ENCODE assay signal across 1 cellular context in genomic region chr1:145983959-145984830, GRCh38.
TF ChIP-seq lines count a peak whose summit lies in the region.

No MANE protein-coding gene starts in this region.

TF ChIP-seq in WTC11, 78 proteins besides CTCF, POLR2A, EP300 and RAD21:
- no peak for TF ChIP-seq ZSCAN18 (CRISPR knock-in tag; IDR thresholded peaks at IDR 0.05)
- TF ChIP-seq MYBL2 (CRISPR knock-in tag; IDR thresholded peaks at IDR 0.05), result no peak
- TF ChIP-seq GTF2I (CRISPR knock-in tag; conservative IDR thresholded peaks at IDR 0.05), result no peak
- no peak for TF ChIP-seq ZNF416 (CRISPR knock-in tag; IDR thresholded peaks at IDR 0.05)
- TF ChIP-seq TCF7 (CRISPR knock-in tag; IDR thresholded peaks at IDR 0.05; ENCODE audit: low read depth), result no peak
- no peak for TF ChIP-seq KAT7 (CRISPR knock-in tag; IDR thresholded peaks at IDR 0.05; ENCODE audit: borderline replicate concordance)
- no peak for TF ChIP-seq ATF3 (CRISPR knock-in tag; conservative IDR thresholded peaks at IDR 0.05)
- TF ChIP-seq, protein P1, sequence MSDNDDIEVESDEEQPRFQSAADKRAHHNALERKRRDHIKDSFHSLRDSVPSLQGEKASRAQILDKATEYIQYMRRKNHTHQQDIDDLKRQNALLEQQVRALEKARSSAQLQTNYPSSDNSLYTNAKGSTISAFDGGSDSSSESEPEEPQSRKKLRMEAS (CRISPR knock-in tag; IDR thresholded peaks at IDR 0.05), result no peak
- no peak for TF ChIP-seq HMGXB4 (CRISPR knock-in tag; IDR thresholded peaks at IDR 0.05)
- no peak for TF ChIP-seq TEAD4 (CRISPR knock-in tag; IDR thresholded peaks at IDR 0.05)
- TF ChIP-seq CDX4 (CRISPR knock-in tag; IDR thresholded peaks at IDR 0.05; ENCODE audit: borderline replicate concordance), result no peak
- TF ChIP-seq ZNF219 (CRISPR knock-in tag; IDR thresholded peaks at IDR 0.05; ENCODE audit: borderline replicate concordance), result no peak
- TF ChIP-seq ZNF396 (CRISPR knock-in tag; IDR thresholded peaks at IDR 0.05; ENCODE audit: borderline replicate concordance), result no peak
- TF ChIP-seq SMAD4 (CRISPR knock-in tag; IDR thresholded peaks at IDR 0.05), result no peak
- TF ChIP-seq PREB (CRISPR knock-in tag; IDR thresholded peaks at IDR 0.05; ENCODE audit: borderline replicate concordance), result no peak
- TF ChIP-seq ZNF532 (CRISPR knock-in tag; IDR thresholded peaks at IDR 0.05; ENCODE audit: borderline replicate concordance), result no peak
- no peak for TF ChIP-seq TP53 (CRISPR knock-in tag; IDR thresholded peaks at IDR 0.05)
- TF ChIP-seq ETV6 (CRISPR knock-in tag; IDR thresholded peaks at IDR 0.05), result no peak
- no peak for TF ChIP-seq ELF4 (CRISPR knock-in tag; IDR thresholded peaks at IDR 0.05; ENCODE audit: low read depth)
- no peak for TF ChIP-seq SMAD3 (CRISPR knock-in tag; IDR thresholded peaks at IDR 0.05; ENCODE audit: borderline replicate concordance)
TF ChIP-seq in WTC11: peak in this region for 0.
